21 cellular contexts compared by ENCODE assay signal in genomic region chr10:121862042-121862441, GRCh38.
DNase-seq lines count a peak whose midpoint lies in the region; ATAC-seq, FAIRE-seq and TF ChIP-seq lines count a peak whose summit lies in the region.
"Had no signal": no experiment of that assay in that cellular context is flagged by ENCODE, and none has a peak within 500 bp of the region (broad histone marks: within the 10 kb centered on the region; RNA-seq: fewer than 3 reads in every experiment).

No MANE protein-coding gene starts in this region.

- peak; percentile 36 for FAIRE-seq in GM12892 (lab: Jason Lieb, UNC)
- FAIRE-seq: D721Med, G401.6, GM12891, GM18507 had no signal

- no peak overlapping the region for H4K91ac ChIP-seq in IMR-90 (ENCODE audit: insufficient read depth, low read depth, low read length)
- H4K91ac ChIP-seq in neuronal stem cell (ENCODE audit: low read depth, low read length, poor library complexity): no peak overlapping the region

- H3K9ac ChIP-seq in IMR-90 (ENCODE audit: low read depth, low read length) (no peak overlapping the region), neuronal stem cell (ENCODE audit: low read depth, low read length, poor library complexity) (no peak overlapping the region)

- no peak overlapping the region for H4K5ac ChIP-seq in IMR-90 (ENCODE audit: low read depth, low read length)

- no peaks in the 10 kb centered on the region; the same call in 1 of the 2 replicates for H3K9me1 ChIP-seq in IMR-90 (ENCODE audit: insufficient read depth, low read length)

- dilution Hi-C loops in IMR-90 (cut with HindIII; ENCODE audit: low sequenced_read_pairs, unreplicated experiment): no loop called here

- H4K20me1 ChIP-seq in IMR-90 (ENCODE audit: insufficient read depth, low read length): no peaks in the 10 kb centered on the region

- CTCF ChIA-PET in IMR-90 (lab: Yijun Ruan, JAX): interaction anchor here (0.6 to 1.2 kb wide), 2 partner anchors 24 to 736 kb away, joined by 3 to 4 read pairs; no protein-coding TSS in a partner anchor

- no peak overlapping the region for H3K23ac ChIP-seq in IMR-90 (ENCODE audit: low read depth, low read length)
- no peak overlapping the region for H3K23ac ChIP-seq in neuronal stem cell (ENCODE audit: low read depth, low read length, poor library complexity)

- peak overlapping the region; percentile 1 for H3K27ac Mint-ChIP-seq in central memory CD8-positive, alpha-beta T cell (ENCODE audit: low read depth)
- H3K27ac Mint-ChIP-seq: CD4-positive, CD25-positive, alpha-beta regulatory T cell had no signal

- H3K14ac ChIP-seq in IMR-90 (replicated peaks; ENCODE audit: low read depth, low read length) (no peak overlapping the region), neuronal stem cell (ENCODE audit: low read length) (no peak overlapping the region)

- H2BK120ac ChIP-seq in IMR-90 (ENCODE audit: low read depth, low read length) (no peak overlapping the region), neuronal stem cell (ENCODE audit: low read depth, low read length) (no peak overlapping the region)

- no peak overlapping the region for H3K56ac ChIP-seq in IMR-90 (ENCODE audit: extremely low read depth, insufficient read depth, low read length)

- no peak overlapping the region for H2BK20ac ChIP-seq in IMR-90 (ENCODE audit: low read depth, low read length)

- POLR2A ChIA-PET in IMR-90 (lab: Charles Lee; ENCODE audit: unreplicated experiment): no interaction called here

- 97% methylated on average over 5 of the region's 7 CpGs; no CpG with 5 or more reads in 1 of the 2 experiments for WGBS in IMR-90 (ENCODE audit: extremely low coverage in 2 of 2, insufficient read length in 1 of 2), 2 experiments
- no CpG with 5 or more reads among the region's 7 CpGs for WGBS in neuronal stem cell (ENCODE audit: extremely low coverage in 2 of 2, insufficient read length in 2 of 2, insufficient replicate concordance in 1 of 2), 2 donors
- 94 to 99% (median 96%) methylated on average over 7 of the region's 7 CpGs for WGBS in heart left ventricle, 4 donors

- H3K4me3 ChIP-seq in IMR-90 (ENCODE audit: insufficient read depth, low read depth, low read length) (no peak overlapping the region), neuronal stem cell (ENCODE audit: low read length in 2 of 2) (no peak overlapping the region), heart left ventricle (no peak overlapping the region)
- H3K4me3 ChIP-seq: HAP-1 had no signal

- no peaks in the 10 kb centered on the region for H3K9me3 ChIP-seq in IMR-90 (ENCODE audit: control insufficient read depth, insufficient read depth, low read length)
- H3K9me3 ChIP-seq in neuronal stem cell (replicated peaks in 1 of 2; ENCODE audit: control insufficient read depth in 2 of 2, insufficient read depth in 1 of 2, low read depth in 1 of 2, low read length in 2 of 2): peaks cover 2 to 13% of the 10 kb centered on the region in 2 donors
- H3K9me3 ChIP-seq in heart left ventricle: no peaks in the 10 kb centered on the region
- H3K9me3 ChIP-seq: BE2C, Caco-2, HAP-1 had no signal

- H3K4ac ChIP-seq in IMR-90 (ENCODE audit: low read depth, low read length) (no peak overlapping the region), neuronal stem cell (ENCODE audit: low read length) (no peak overlapping the region)

- H3K36me3 ChIP-seq in IMR-90 (ENCODE audit: control insufficient read depth, insufficient read depth, low read length): no peaks in the 10 kb centered on the region
- peaks cover 0 to 33% of the 10 kb centered on the region in 2 donors for H3K36me3 ChIP-seq in neuronal stem cell (replicated peaks in 1 of 2; ENCODE audit: control insufficient read depth in 2 of 2, insufficient read depth in 2 of 2, low read length in 2 of 2)
- H3K36me3 ChIP-seq in heart left ventricle: peaks cover 0 to 30% (median 3%) of the 10 kb centered on the region in 9 donors
- H3K36me3 ChIP-seq: BE2C had no signal

- peaks cover 9% of the 10 kb centered on the region for H3K36me3 Mint-ChIP-seq in central memory CD8-positive, alpha-beta T cell (ENCODE audit: insufficient read depth)

- peaks cover 6% of the 10 kb centered on the region for H3K4me1 Mint-ChIP-seq in central memory CD8-positive, alpha-beta T cell

- H2BK15ac ChIP-seq in IMR-90 (ENCODE audit: low read depth, low read length) (no peak overlapping the region), neuronal stem cell (ENCODE audit: low read length) (no peak overlapping the region)

- H4K8ac ChIP-seq in IMR-90 (ENCODE audit: low read depth in 2 of 2, low read length in 2 of 2) (no peak overlapping the region), neuronal stem cell (ENCODE audit: low read depth, low read length) (no peak overlapping the region)

- H2BK5ac ChIP-seq in IMR-90 (ENCODE audit: low read depth, low read length, poor library complexity, severe bottlenecking): no peak overlapping the region
- no peak overlapping the region for H2BK5ac ChIP-seq in neuronal stem cell (ENCODE audit: low read length)

- H3K4me2 ChIP-seq in IMR-90 (ENCODE audit: low read depth, low read length) (no peak overlapping the region), neuronal stem cell (ENCODE audit: insufficient read depth, low read length, poor library complexity, severe bottlenecking) (no peak overlapping the region)

- H3K4me1 ChIP-seq in IMR-90 (ENCODE audit: control insufficient read depth, insufficient read depth, low read length) (no peaks in the 10 kb centered on the region), neuronal stem cell (ENCODE audit: control insufficient read depth in 2 of 2, insufficient read depth in 1 of 2, low read depth in 1 of 2, low read length in 2 of 2) (peaks cover 12% of the 10 kb centered on the region in 2 donors), heart left ventricle (peaks cover 0 to 5% (median 0%) of the 10 kb centered on the region in 12 donors)
- H3K4me1 ChIP-seq: BE2C, Caco-2 had no signal

- no peak overlapping the region for H2AK9ac ChIP-seq in IMR-90 (replicated peaks; ENCODE audit: low read depth, low read length, poor library complexity)

- in situ Hi-C loops in IMR-90 (cut with MboI; ENCODE audit: low sequenced_read_pairs): no loop called here

- TF ChIP-seq POLR2A in GM12892 (IDR thresholded peaks at IDR 0.05; ENCODE audit: low read depth, low read length) (no peak), IMR-90 (IDR thresholded peaks at IDR 0.05; ENCODE audit: low read depth, low read length) (no peak), heart left ventricle (IDR thresholded peaks at IDR 0.05) (no peak)

- DNase-seq in GM12892 (ENCODE audit: insufficient read length) (no peak), IMR-90 (no peak), neuronal stem cell (ENCODE audit: low spot score) (no peak), NAMALWA (ENCODE audit: low spot score) (no peak), heart left ventricle (no peak)
- no peak for DNase-seq in central memory CD8-positive, alpha-beta T cell (ENCODE audit: low spot score in 2 of 2)
- DNase-seq: ACHN; BE2C; C1 segment of cervical spinal cord; Caco-2; CD4-positive, CD25-positive, alpha-beta regulatory T cell; CD8-positive, alpha-beta memory T cell; GOT3; KBM-7 had no signal

- no peaks in the 10 kb centered on the region for H3K27me3 ChIP-seq in IMR-90 (ENCODE audit: control insufficient read depth, insufficient read depth, low read length)
- no peaks in the 10 kb centered on the region for H3K27me3 ChIP-seq in neuronal stem cell (ENCODE audit: control insufficient read depth in 3 of 3, insufficient read depth in 3 of 3, low read depth in 1 of 3, low read length in 3 of 3)
- H3K27me3 ChIP-seq in heart left ventricle: no peaks in the 10 kb centered on the region
- H3K27me3 ChIP-seq: BE2C had no signal

- H2AK5ac ChIP-seq in IMR-90 (ENCODE audit: low read depth, low read length) (no peak overlapping the region), neuronal stem cell (ENCODE audit: low read depth, low read length) (no peak overlapping the region)

- ATAC-seq in IMR-90 (ENCODE audit: low read depth) (no peak), heart left ventricle (no peak), HG02852 (IDR thresholded peaks at IDR 0.05; ENCODE audit: unreplicated experiment) (no peak)
- no peak for ATAC-seq in central memory CD8-positive, alpha-beta T cell (replicated peaks; ENCODE audit: extremely low read depth, poor library complexity, severe bottlenecking)

- no peak overlapping the region for H2BK12ac ChIP-seq in neuronal stem cell (ENCODE audit: low read length)

- no peak for TF ChIP-seq CTCF in IMR-90 (conservative IDR thresholded peaks at IDR 0.05; ENCODE audit: low read depth, low read length)
- TF ChIP-seq CTCF in heart left ventricle (IDR thresholded peaks at IDR 0.05): no peak

- no peaks in the 10 kb centered on the region for H3K27me3 Mint-ChIP-seq in central memory CD8-positive, alpha-beta T cell
- H3K27me3 Mint-ChIP-seq: CD4-positive, CD25-positive, alpha-beta regulatory T cell; CD8-positive, alpha-beta memory T cell; IgD-negative memory B cell had no signal

- no peak overlapping the region for H3K27ac ChIP-seq in IMR-90 (ENCODE audit: insufficient read depth, low read length)
- H3K27ac ChIP-seq in neuronal stem cell (replicated peaks; ENCODE audit: low read length): peak overlapping the region; percentile 32
- no peak overlapping the region for H3K27ac ChIP-seq in heart left ventricle

- H3K4me3 Mint-ChIP-seq in central memory CD8-positive, alpha-beta T cell: no peak overlapping the region
- H3K4me3 Mint-ChIP-seq: CD4-positive, CD25-positive, alpha-beta regulatory T cell; CD8-positive, alpha-beta memory T cell; IgD-negative memory B cell had no signal

- H3K79me1 ChIP-seq in IMR-90 (ENCODE audit: low read depth in 1 of 2, low read length in 2 of 2): no peaks in the 10 kb centered on the region
- H3K79me1 ChIP-seq in neuronal stem cell (ENCODE audit: low read depth, low read length): no peaks in the 10 kb centered on the region

- H3K18ac ChIP-seq in IMR-90 (ENCODE audit: low read depth, low read length) (no peak overlapping the region), neuronal stem cell (ENCODE audit: low read length) (no peak overlapping the region)

- no peaks in the 10 kb centered on the region for H3K9me3 Mint-ChIP-seq in central memory CD8-positive, alpha-beta T cell
- H3K9me3 Mint-ChIP-seq: CD8-positive, alpha-beta memory T cell had no signal

- intact Hi-C loops in IMR-90 (cut with micrococcal nuclease) (no loop called here), heart left ventricle (cut with DNase I) (loop anchor here in 1 of 10 donors (10.0 kb wide), 1 partner anchor 57 kb away; no protein-coding TSS in a partner anchor)

- no peak for TF ChIP-seq RAD21 in IMR-90 (IDR thresholded peaks at IDR 0.05; ENCODE audit: low read length)

- H2AFZ ChIP-seq in IMR-90 (replicated peaks; ENCODE audit: low read length, poor library complexity): no peak overlapping the region
- H2AFZ ChIP-seq in neuronal stem cell (ENCODE audit: low read length): no peak overlapping the region

- BruUV-seq in IMR-90 (replicated peaks; lab: Mats Ljungman, UMichigan): no TSS peak

TF ChIP-seq in IMR-90, 13 proteins besides CTCF, POLR2A, EP300 and RAD21 (continues in another document):
- TF ChIP-seq MAFK (IDR thresholded peaks at IDR 0.05; ENCODE audit: low read depth, low read length): 0 out of 2 replicates have a peak, but pooled peaks have one; percentile 18
